In the genomic region with DNA sequence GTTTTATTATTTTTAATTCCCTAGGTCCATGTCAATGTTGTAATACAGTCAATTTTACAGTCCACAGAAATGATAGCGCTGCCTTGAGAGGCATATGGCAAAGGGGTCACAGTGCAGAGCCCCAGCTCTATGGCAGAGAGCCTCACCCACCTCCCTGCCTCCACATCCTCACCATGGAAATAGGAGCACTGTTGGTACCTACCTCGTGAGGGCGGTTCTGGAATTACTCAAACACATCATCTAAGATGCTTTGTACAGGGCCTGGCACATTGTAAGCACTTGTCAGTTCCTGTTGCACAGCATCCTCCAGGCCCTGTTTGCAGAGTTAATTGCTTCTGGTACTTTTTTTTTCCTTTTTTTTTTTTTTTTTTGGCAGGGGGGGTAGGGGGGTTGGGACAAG, we compare ENCODE assay signal across 28 cellular contexts.
"Had no signal": no experiment of that assay in that cellular context is flagged by ENCODE, and none has a peak within 500 bp of the region (broad histone marks: within the 10 kb centered on the region; RNA-seq: fewer than 3 reads in every experiment).

No MANE protein-coding gene starts in this region.

- H3K4me3 Mint-ChIP-seq: activated CD8-positive, alpha-beta T cell treated with anti-CD3 and anti-CD28 coated beads for 36 hours; activated T-helper 17 cell treated with anti-CD3 and anti-CD28 coated beads, Interleukin-2, amount 50 U/mL, for 72 hours; effector memory CD8-positive, alpha-beta T cell; mesothelial cell of epicardium; naive B cell; nephron progenitor cell; stimulated activated memory B cell treated with anti-CD40 and anti-IgM and Interleukin-4, amounts not matched to agents 10 μg/mL and 1 μg/mL and 100 μg/mL, for 72 hours had no signal

- H3K27ac Mint-ChIP-seq: activated CD8-positive, alpha-beta T cell treated with anti-CD3 and anti-CD28 coated beads for 36 hours; activated T-helper 17 cell treated with anti-CD3 and anti-CD28 coated beads, Interleukin-2, amount 50 U/mL, for 72 hours; effector memory CD8-positive, alpha-beta T cell; mesothelial cell of epicardium; nephron progenitor cell; stimulated activated memory B cell treated with anti-CD40 and anti-IgM and Interleukin-4, amounts not matched to agents 10 μg/mL and 1 μg/mL and 100 μg/mL, for 72 hours had no signal

- H3K9me3 ChIP-seq: adrenal gland, body of pancreas, gastroesophageal sphincter, neutrophil, pancreas, prostate gland, sigmoid colon, stomach, tibial artery, upper lobe of right lung had no signal

- ATAC-seq: activated CD8-positive, alpha-beta T cell treated with anti-CD3 and anti-CD28 coated beads for 36 hours; activated naive CD4-positive, alpha-beta T cell treated with anti-CD3 and anti-CD28 coated beads, Interleukin-2, amount 50 U/mL, for 72 hours; activated T-helper 17 cell treated with anti-CD3 and anti-CD28 coated beads, Interleukin-2, amount 50 U/mL, for 72 hours; body of pancreas; effector memory CD8-positive, alpha-beta T cell; gastroesophageal sphincter; left colon; pancreas; stimulated activated memory B cell treated with anti-CD40 and anti-IgM and Interleukin-4, amounts not matched to agents 10 μg/mL and 1 μg/mL and 100 μg/mL, for 72 hours; upper lobe of right lung had no signal

- H3K27me3 Mint-ChIP-seq: activated CD8-positive, alpha-beta T cell treated with anti-CD3 and anti-CD28 coated beads for 36 hours; activated T-helper 17 cell treated with anti-CD3 and anti-CD28 coated beads, Interleukin-2, amount 50 U/mL, for 72 hours; effector memory CD8-positive, alpha-beta T cell; naive B cell; stimulated activated memory B cell treated with anti-CD40 and anti-IgM and Interleukin-4, amounts not matched to agents 10 μg/mL and 1 μg/mL and 100 μg/mL, for 72 hours had no signal

- H3K9me3 Mint-ChIP-seq: activated CD8-positive, alpha-beta T cell treated with anti-CD3 and anti-CD28 coated beads for 36 hours; activated naive CD4-positive, alpha-beta T cell treated with anti-CD3 and anti-CD28 coated beads, Interleukin-2, amount 50 U/mL, for 72 hours; activated T-helper 17 cell treated with anti-CD3 and anti-CD28 coated beads, Interleukin-2, amount 50 U/mL, for 72 hours; effector memory CD8-positive, alpha-beta T cell; mesothelial cell of epicardium; naive B cell; nephron progenitor cell; stimulated activated memory B cell treated with anti-CD40 and anti-IgM and Interleukin-4, amounts not matched to agents 10 μg/mL and 1 μg/mL and 100 μg/mL, for 72 hours had no signal

- DNase-seq: activated CD4-positive, alpha-beta T cell treated with anti-CD3 and anti-CD28 coated beads, Interleukin-2, amount 50 U/mL, for 1 hour; activated CD4-positive, CD25-positive, alpha-beta regulatory T cell treated with anti-CD3 and anti-CD28 coated beads, Interleukin-2, amount 50 U/mL, for 72 hours; activated CD8-positive, alpha-beta T cell treated with anti-CD3 and anti-CD28 coated beads for 36 hours; activated gamma-delta T cell treated with Interleukin-2 at 50 U/mL for 16 hours; adrenal gland; aorta; body of pancreas; effector memory CD8-positive, alpha-beta T cell; erythroblast; hippocampal formation; left colon; mammary epithelial cell; naive B cell; nephron progenitor cell; pancreas; sigmoid colon; small intestine; stimulated activated CD4-positive, alpha-beta T cell treated with anti-CD3 and anti-CD28 coated beads, Interleukin-4, amount 100 ng/mL, for 24 hours; stomach; tibial artery; upper lobe of right lung had no signal
